Comparison of ENCODE assay signal across 20 cellular contexts in the genomic region with DNA sequence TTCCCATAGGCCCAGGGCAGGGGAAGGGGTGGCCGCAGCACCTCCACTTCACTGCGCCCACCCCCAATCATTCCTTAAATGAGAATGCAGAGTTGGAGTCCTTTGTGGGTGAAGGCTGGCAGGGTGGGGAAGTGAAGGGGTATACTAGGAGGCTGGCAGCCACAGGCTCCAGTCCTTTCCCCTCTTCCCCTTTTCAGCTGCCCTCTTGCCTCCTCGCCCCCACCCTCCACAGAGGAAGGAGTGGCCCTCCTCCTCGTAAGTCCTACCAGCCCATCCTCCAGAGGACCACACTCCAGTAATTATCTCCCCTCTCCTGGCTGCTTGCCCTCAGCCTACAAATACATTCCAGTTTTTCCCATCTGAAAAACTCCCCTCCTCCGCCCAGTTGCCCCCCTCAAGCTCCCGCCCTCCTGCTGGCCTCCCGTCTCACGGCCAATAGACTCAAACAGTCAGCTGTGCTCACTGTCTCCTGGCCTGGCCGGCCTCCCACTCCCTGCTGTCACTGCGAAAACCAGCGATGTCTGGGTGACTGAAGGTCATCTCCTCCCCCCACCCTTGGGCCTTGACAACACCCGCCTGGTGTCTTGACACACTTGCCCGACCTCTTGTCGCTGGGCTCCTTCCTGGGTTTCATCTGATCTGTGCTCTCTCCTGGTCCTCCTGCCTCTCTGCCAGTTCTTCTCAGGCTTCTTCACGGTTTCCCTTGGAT. TPM values are rescaled to one million over a fixed set of nuclear protein-coding genes. Genes with fewer than 3 reads are reported as not detected.
DNase-seq lines count a peak whose midpoint lies in the region; ATAC-seq and TF ChIP-seq lines count a peak whose summit lies in the region.
"Had no signal": no experiment of that assay in that cellular context is flagged by ENCODE, and none has a peak within 500 bp of the region (broad histone marks: within the 10 kb centered on the region; RNA-seq: fewer than 3 reads in every experiment).

No MANE protein-coding gene starts in this region.

- TF ChIP-seq CTCF in brain (conservative IDR thresholded peaks at IDR 0.05) (no peak), thyroid gland (IDR thresholded peaks at IDR 0.05) (no peak)

- peak; percentile 5 for DNase-seq in NCI-H1092 treated with DMSO at 0.1 percent for 48 hours (lab: John Stamatoyannopoulos, UW)
- DNase-seq in NCI-H1092 (lab: John Stamatoyannopoulos, UW), result no peak
- peak; percentile 2 to 5 for DNase-seq in thyroid gland
- no peak for DNase-seq in OCI-M2 (lab: John Stamatoyannopoulos, UW; ENCODE audit: unreplicated experiment)
- no peak for DNase-seq in NOMO-1 treated with DMSO at 0.1 percent for 48 hours (lab: John Stamatoyannopoulos, UW; ENCODE audit: unreplicated experiment)
- DNase-seq: 8988T; activated CD4-positive, alpha-beta T cell treated with anti-CD3 and anti-CD28 coated beads, Interleukin-2, amount 50 U/mL, for 4 hours; activated naive CD4-positive, alpha-beta T cell treated with anti-CD3 and anti-CD28 coated beads, Interleukin-2, amount 10 ng/mL, durations not matched to agents 7 days and 5 days; activated T-cell treated with anti-CD3 and anti-CD28 coated beads for 4 hours; colonic mucosa; NCI-H1048; RPMI8226; stimulated activated CD8-positive, alpha-beta memory T cell treated with anti-CD3 and anti-CD28 coated beads, Interleukin-4, amount 100 ng/mL, for 48 hours; SW 1271 had no signal

- WGBS in thyroid gland, 2 donors, result 35 to 45% methylated on average over 10 to 13 of the region's 15 CpGs

- H3K9ac ChIP-seq in mucosa of stomach (ENCODE audit: low read length), result peak overlapping the region; percentile 39
- H3K9ac ChIP-seq: BLaER1 treated with 17β-estradiol and CSF1 and Interleukin-3, amounts not matched to agents 10 nM and 100 nM had no signal

- H3K4me1 ChIP-seq in mucosa of stomach (ENCODE audit: control insufficient read depth, insufficient read depth, low read length) (peaks cover 54% of the 10 kb centered on the region), thyroid gland (no peaks in the 10 kb centered on the region)
- H3K4me1 ChIP-seq: ascending aorta, colonic mucosa, HAP-1 had no signal

- H3K27me3 ChIP-seq in mucosa of stomach (ENCODE audit: control insufficient read depth, insufficient read depth, low read length) (no peaks in the 10 kb centered on the region), thyroid gland (no peaks in the 10 kb centered on the region)
- H3K27me3 ChIP-seq: colonic mucosa had no signal

- H3K36me3 ChIP-seq in mucosa of stomach (ENCODE audit: control insufficient read depth, insufficient read depth, low read length), result no peaks in the 10 kb centered on the region
- H3K36me3 ChIP-seq in thyroid gland, result no peaks in the 10 kb centered on the region
- H3K36me3 ChIP-seq: ascending aorta; BLaER1 treated with 17β-estradiol and CSF1 and Interleukin-3, amounts not matched to agents 10 nM and 100 nM; colonic mucosa; HAP-1 had no signal

- H3K36me3 Mint-ChIP-seq in brain, result no peaks in the 10 kb centered on the region
- H3K36me3 Mint-ChIP-seq: activated naive CD4-positive, alpha-beta T cell treated with anti-CD3 and anti-CD28 coated beads, Interleukin-2, amount 10 ng/mL, durations not matched to agents 7 days and 5 days had no signal

- TF ChIP-seq POLR2A in thyroid gland (IDR thresholded peaks at IDR 0.05), result no peak

- intact Hi-C loops in thyroid gland (cut with DNase I), result no loop called here

- H3K27ac Mint-ChIP-seq in brain, result peak overlapping the region; percentile 45 to 90 (median 67)
- H3K27ac Mint-ChIP-seq: activated naive CD4-positive, alpha-beta T cell treated with anti-CD3 and anti-CD28 coated beads, Interleukin-2, amount 10 ng/mL, durations not matched to agents 7 days and 5 days had no signal

- peaks cover 0 to 3% (median 0%) of the 10 kb centered on the region in 5 experiments for H3K9me3 Mint-ChIP-seq in brain
- H3K9me3 Mint-ChIP-seq: activated naive CD4-positive, alpha-beta T cell treated with anti-CD3 and anti-CD28 coated beads, Interleukin-2, amount 10 ng/mL, durations not matched to agents 7 days and 5 days had no signal

- H3K9me3 ChIP-seq in mucosa of stomach (ENCODE audit: control insufficient read depth, low read length) (no peaks in the 10 kb centered on the region), thyroid gland (no peaks in the 10 kb centered on the region)
- H3K9me3 ChIP-seq: ascending aorta; BLaER1 treated with 17β-estradiol and CSF1 and Interleukin-3, amounts not matched to agents 10 nM and 100 nM; colonic mucosa; HAP-1 had no signal

- no peak overlapping the region for H3K4me3 ChIP-seq in mucosa of stomach (ENCODE audit: low read length)
- H3K4me3 ChIP-seq in thyroid gland (replicated peaks in 1 of 3), result no peak overlapping the region
- H3K4me3 ChIP-seq: ascending aorta; BLaER1 treated with 17β-estradiol and CSF1 and Interleukin-3, amounts not matched to agents 10 nM and 100 nM; colonic mucosa; HAP-1 had no signal

- no peak for ATAC-seq in HG02623 (IDR thresholded peaks at IDR 0.05; ENCODE audit: unreplicated experiment)

- H3K27ac ChIP-seq in thyroid gland, result no peak overlapping the region
- H3K27ac ChIP-seq: ascending aorta had no signal

- peak overlapping the region in 2 of 5 experiments; percentile 7 to 17 for H3K4me3 Mint-ChIP-seq in brain
- H3K4me3 Mint-ChIP-seq: activated naive CD4-positive, alpha-beta T cell treated with anti-CD3 and anti-CD28 coated beads, Interleukin-2, amount 10 ng/mL, durations not matched to agents 7 days and 5 days had no signal

- H3K27me3 Mint-ChIP-seq in brain, result no peaks in the 10 kb centered on the region

- peaks cover 67% of the 10 kb centered on the region for H3K4me1 Mint-ChIP-seq in brain

RNA-seq across cellular contexts. Expression of a gene that starts 38.8 kb away (rescaled TPM):
- 21.3 TPM for polyA plus RNA-seq in brain (ENCODE audit: insufficient read depth, low read depth, low replicate concordance)
- total RNA-seq in thyroid gland, result 10 to 100 TPM; 17.6 to 26.9 (median 20.8) TPM

Comparison
In these comparisons a context has a peak if more than half of its experiments do, and no peak if none do; other contexts are left out.
1. DNase-seq: peak in NCI-H1092 treated with DMSO at 0.1 percent for 48 hours (single experiment) and thyroid gland (2 of 2); none in NCI-H1092 (single experiment), OCI-M2 (single experiment) and NOMO-1 treated with DMSO at 0.1 percent for 48 hours (single experiment).